In the genomic region with DNA sequence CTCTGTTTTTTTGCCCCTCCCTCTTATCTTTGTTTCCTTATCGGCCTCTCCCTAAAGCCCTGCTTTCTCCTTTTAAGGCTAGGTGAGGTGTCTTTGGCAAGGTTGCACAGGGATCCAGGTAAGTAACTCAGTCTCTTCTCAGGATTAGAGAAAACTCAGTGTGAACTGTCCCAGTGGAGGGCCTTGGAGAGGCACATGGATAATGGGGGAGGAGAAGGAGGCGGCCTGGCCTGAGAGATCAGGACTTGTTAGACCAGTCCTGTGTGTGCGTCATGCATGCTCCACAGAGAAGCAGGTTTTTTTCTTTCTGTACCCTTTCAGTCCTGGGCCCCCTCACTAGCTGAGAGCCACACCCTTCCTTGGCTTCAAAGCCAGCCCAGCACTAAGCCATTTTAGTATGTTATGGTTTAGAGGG, we compare ENCODE assay signal across 9 cellular contexts. TPM values are rescaled to one million over a fixed set of nuclear protein-coding genes. Genes with fewer than 3 reads are reported as not detected.
DNase-seq lines count a peak whose midpoint lies in the region; ATAC-seq, FAIRE-seq and TF ChIP-seq lines count a peak whose summit lies in the region.
"Had no signal": no experiment of that assay in that cellular context is flagged by ENCODE, and none has a peak within 500 bp of the region (broad histone marks: within the 10 kb centered on the region; RNA-seq: fewer than 3 reads in every experiment).

No MANE protein-coding gene starts in this region.

- peak overlapping the region; percentile 58 for H3K4me2 ChIP-seq in keratinocyte (ENCODE audit: control insufficient read depth, extremely low read depth, insufficient read depth, low read depth, low read length)

- H3K27ac ChIP-seq in breast epithelium: peak overlapping the region; percentile 91 to 92
- peak overlapping the region; percentile 85 for H3K27ac ChIP-seq in keratinocyte (ENCODE audit: control insufficient read depth, insufficient read depth, low read length)
- H3K27ac ChIP-seq in skin epidermis: peak overlapping the region in 19 of 21 experiments; percentile 41 to 89 (median 72)

- no peaks in the 10 kb centered on the region for H3K9me3 ChIP-seq in breast epithelium
- no peaks in the 10 kb centered on the region for H3K9me3 ChIP-seq in keratinocyte (ENCODE audit: control insufficient read depth, low read depth, low read length)

- intact Hi-C loops in breast epithelium (cut with DNase I; ENCODE audit: low total_unique reads): no loop called here

- peak; percentile 98 for DNase-seq in HT-29 (ENCODE audit: low spot score)
- peak; percentile 82 to 83 for DNase-seq in breast epithelium (ENCODE audit: low spot score in 2 of 2)
- peak; percentile 67 for DNase-seq in keratinocyte (ENCODE audit: low read depth, low spot score)
- DNase-seq in cerebellar nuclear complex (lab: John Stamatoyannopoulos, UW): no peak
- no peak for DNase-seq in activated CD8-positive, alpha-beta memory T cell treated with anti-CD3 and anti-CD28 coated beads, Interleukin-2, amount 10 ng/mL, durations not matched to agents 7 days and 5 days
- no peak for DNase-seq in 8988T
- no peak for DNase-seq in effector CD8-positive, alpha-beta T cell (lab: John Stamatoyannopoulos, UW)

- H3K9ac ChIP-seq in keratinocyte (ENCODE audit: control insufficient read depth, extremely low read depth, insufficient read depth, low read length): peak overlapping the region; percentile 54

- ATAC-seq in activated CD8-positive, alpha-beta memory T cell treated with anti-CD3 and anti-CD28 coated beads, Interleukin-2, amount 10 ng/mL, durations not matched to agents 7 days and 5 days: no peak

- no peak overlapping the region for H3K27ac Mint-ChIP-seq in activated CD8-positive, alpha-beta memory T cell treated with anti-CD3 and anti-CD28 coated beads, Interleukin-2, amount 10 ng/mL, durations not matched to agents 7 days and 5 days

- H3K4me3 ChIP-seq in breast epithelium: no peak overlapping the region
- H3K4me3 ChIP-seq in keratinocyte (ENCODE audit: control insufficient read depth in 2 of 3, extremely low read depth in 1 of 3, insufficient read depth in 2 of 3, low read depth in 1 of 3, low read length in 3 of 3): peak overlapping the region in 2 of 3 experiments; percentile 23 to 26
- no peak overlapping the region for H3K4me3 ChIP-seq in skin epidermis

- peaks cover 91% of the 10 kb centered on the region for H3K79me2 ChIP-seq in keratinocyte (ENCODE audit: control insufficient read depth, insufficient read depth, low read length)

- H3K9me1 ChIP-seq in keratinocyte (ENCODE audit: control insufficient read depth, extremely low read depth, insufficient read depth, low read length): peaks cover 5% of the 10 kb centered on the region

- FAIRE-seq in keratinocyte (lab: Jason Lieb, UNC): peak; percentile 46
- FAIRE-seq: GM19239 had no signal

- peaks cover 7% of the 10 kb centered on the region for H3K4me1 Mint-ChIP-seq in activated CD8-positive, alpha-beta memory T cell treated with anti-CD3 and anti-CD28 coated beads, Interleukin-2, amount 10 ng/mL, durations not matched to agents 7 days and 5 days

- H3K4me1 ChIP-seq in breast epithelium (peaks cover 16 to 58% of the 10 kb centered on the region in 2 donors), keratinocyte (ENCODE audit: control insufficient read depth, extremely low read depth, insufficient read depth, low read length) (peaks cover 64% of the 10 kb centered on the region)

- peaks cover 1% of the 10 kb centered on the region for H3K36me3 Mint-ChIP-seq in activated CD8-positive, alpha-beta memory T cell treated with anti-CD3 and anti-CD28 coated beads, Interleukin-2, amount 10 ng/mL, durations not matched to agents 7 days and 5 days

- CTCF ChIA-PET in activated CD8-positive, alpha-beta memory T cell treated with anti-CD3 and anti-CD28 coated beads, Interleukin-2, amount 10 ng/mL, durations not matched to agents 7 days and 5 days (lab: Charles Lee): no interaction called here

- no peaks in the 10 kb centered on the region for H3K27me3 Mint-ChIP-seq in activated CD8-positive, alpha-beta memory T cell treated with anti-CD3 and anti-CD28 coated beads, Interleukin-2, amount 10 ng/mL, durations not matched to agents 7 days and 5 days

- H3K36me3 ChIP-seq in breast epithelium: no peaks in the 10 kb centered on the region
- H3K36me3 ChIP-seq in keratinocyte (ENCODE audit: control insufficient read depth in 2 of 2, extremely low read depth in 1 of 2, insufficient read depth in 2 of 2, low read length in 2 of 2): no peaks in the 10 kb centered on the region

- no peak for TF ChIP-seq POLR2A in breast epithelium (IDR thresholded peaks at IDR 0.05)

- dilution Hi-C loops in keratinocyte (cut with MboI; ENCODE audit: extremely low pct_ligation_motif_present, low sequenced_read_pairs): no loop called here

- no peaks in the 10 kb centered on the region for H3K9me3 Mint-ChIP-seq in activated CD8-positive, alpha-beta memory T cell treated with anti-CD3 and anti-CD28 coated beads, Interleukin-2, amount 10 ng/mL, durations not matched to agents 7 days and 5 days (ENCODE audit: low read depth)

- H2AFZ ChIP-seq in keratinocyte (ENCODE audit: control insufficient read depth, low read length): no peak overlapping the region

- H3K4me3 Mint-ChIP-seq in activated CD8-positive, alpha-beta memory T cell treated with anti-CD3 and anti-CD28 coated beads, Interleukin-2, amount 10 ng/mL, durations not matched to agents 7 days and 5 days: no peak overlapping the region

- no peak for TF ChIP-seq CTCF in breast epithelium (IDR thresholded peaks at IDR 0.05)
- no peak for TF ChIP-seq CTCF in keratinocyte (optimal IDR thresholded peaks at IDR 0.05 in 1 of 3, IDR thresholded peaks at IDR 0.05 in 1 of 3, conservative IDR thresholded peaks at IDR 0.05 in 1 of 3; ENCODE audit: extremely low read depth in 1 of 3, insufficient read depth in 2 of 3, low read length in 3 of 3)

- H3K27me3 ChIP-seq in breast epithelium (no peaks in the 10 kb centered on the region), keratinocyte (ENCODE audit: control insufficient read depth, extremely low read depth, insufficient read depth, low read length) (no peaks in the 10 kb centered on the region)

- H4K20me1 ChIP-seq in keratinocyte (ENCODE audit: control insufficient read depth, extremely low read depth, insufficient read depth, low read length): peaks cover 3% of the 10 kb centered on the region

RNA-seq across cellular contexts. Expression of a gene that starts 19.9 kb away (rescaled TPM):
- 134 and 185 TPM in 2 replicates for total RNA-seq in HT-29 (2014; rRNA removed; shearing (Covaris generic))
- total RNA-seq in breast epithelium: 100 to 1,000 TPM in 2 of 3 donors, 10 to 100 TPM in 1; 82.1 to 259 (median 175) TPM
- 125 to 187 TPM (median 144 TPM) in 3 replicates for polyA plus RNA-seq in keratinocyte
- 91.5 TPM for polyA plus RNA-seq in keratinocyte (2011; ENCODE audit: low read depth)
- polyA plus RNA-seq in keratinocyte (2011; cell fraction: cytosol; rRNA removed): 84.0 and 129 TPM in 2 replicates
- polyA plus RNA-seq in keratinocyte (2011; cell fraction: nucleus; rRNA removed): 203 and 221 TPM in 2 replicates
- 98.6 and 103 TPM in 2 replicates for polyA plus RNA-seq in keratinocyte (2012; ENCODE audit: low replicate concordance)
- polyA minus RNA-seq in keratinocyte: 413 to 516 TPM (median 498 TPM) in 3 replicates
- polyA minus RNA-seq in keratinocyte (2011; cell fraction: cytosol; rRNA and poly(A)+ RNA removed): 134 TPM
- 216 and 381 TPM in 2 replicates for polyA minus RNA-seq in keratinocyte (2011; cell fraction: nucleus; rRNA and poly(A)+ RNA removed)
- 1 to 10 TPM; 5.0 to 7.7 TPM for total RNA-seq in activated CD8-positive, alpha-beta memory T cell treated with anti-CD3 and anti-CD28 coated beads, Interleukin-2, amount 10 ng/mL, durations not matched to agents 7 days and 5 days

RNA-seq across cellular contexts. Expression of a gene that starts 29.9 kb away (rescaled TPM):
- not detected in 2 replicates for total RNA-seq in HT-29 (2014; rRNA removed; shearing (Covaris generic))
- not detected for total RNA-seq in breast epithelium
- polyA plus RNA-seq in keratinocyte: not detected in 3 replicates
- not detected for polyA plus RNA-seq in keratinocyte (2011; ENCODE audit: low read depth)
- not detected in 2 replicates for polyA plus RNA-seq in keratinocyte (2011; cell fraction: cytosol; rRNA removed)
- not detected in 2 replicates for polyA plus RNA-seq in keratinocyte (2011; cell fraction: nucleus; rRNA removed)
- 0.17 TPM in 1 of 2 replicates, not detected in the other for polyA plus RNA-seq in keratinocyte (2012; ENCODE audit: low replicate concordance)
- polyA minus RNA-seq in keratinocyte: not detected in 3 replicates
- polyA minus RNA-seq in keratinocyte (2011; cell fraction: cytosol; rRNA and poly(A)+ RNA removed): not detected
- polyA minus RNA-seq in keratinocyte (2011; cell fraction: nucleus; rRNA and poly(A)+ RNA removed): not detected in 2 replicates
- not detected for total RNA-seq in activated CD8-positive, alpha-beta memory T cell treated with anti-CD3 and anti-CD28 coated beads, Interleukin-2, amount 10 ng/mL, durations not matched to agents 7 days and 5 days

RNA-seq across cellular contexts. Expression of a gene that starts 40.2 kb away (rescaled TPM):
- total RNA-seq in HT-29 (2014; rRNA removed; shearing (Covaris generic)): 352 and 413 TPM in 2 replicates
- 100 to 1,000 TPM in 2 of 3 donors, 10 to 100 TPM in 1; 84.3 to 153 (median 153) TPM for total RNA-seq in breast epithelium
- 59.1 to 88.2 TPM (median 76.0 TPM) in 3 replicates for polyA plus RNA-seq in keratinocyte
- 39.6 TPM for polyA plus RNA-seq in keratinocyte (2011; ENCODE audit: low read depth)
- polyA plus RNA-seq in keratinocyte (2011; cell fraction: cytosol; rRNA removed): 48.8 and 72.9 TPM in 2 replicates
- polyA plus RNA-seq in keratinocyte (2011; cell fraction: nucleus; rRNA removed): 35.0 and 38.0 TPM in 2 replicates
- polyA plus RNA-seq in keratinocyte (2012; ENCODE audit: low replicate concordance): 79.8 and 96.0 TPM in 2 replicates
- polyA minus RNA-seq in keratinocyte: 5.1 to 10.0 TPM (median 6.5 TPM) in 3 replicates
- 43.4 TPM for polyA minus RNA-seq in keratinocyte (2011; cell fraction: cytosol; rRNA and poly(A)+ RNA removed)
- 10.6 and 13.4 TPM in 2 replicates for polyA minus RNA-seq in keratinocyte (2011; cell fraction: nucleus; rRNA and poly(A)+ RNA removed)
- total RNA-seq in activated CD8-positive, alpha-beta memory T cell treated with anti-CD3 and anti-CD28 coated beads, Interleukin-2, amount 10 ng/mL, durations not matched to agents 7 days and 5 days: 100 to 1,000 TPM; 114 to 145 TPM

Comparison
In these comparisons a context has a peak if more than half of its experiments do, and no peak if none do; other contexts are left out.
1. DNase-seq: peak in HT-29 (single experiment), breast epithelium (2 of 2) and keratinocyte (single experiment); none in cerebellar nuclear complex (0 of 2), activated CD8-positive, alpha-beta memory T cell treated with anti-CD3 and anti-CD28 coated beads, Interleukin-2, amount 10 ng/mL, durations not matched to agents 7 days and 5 days (single experiment), 8988T (single experiment) and effector CD8-positive, alpha-beta T cell (single experiment).
2. H3K4me3 ChIP-seq: peak in keratinocyte (2 of 3); none in breast epithelium (0 of 3) and skin epidermis (0 of 7).
3. RNA of a gene that starts 19.9 kb away (total RNA-seq): 134 to 185 TPM in HT-29 and 82.1 to 259 TPM in breast epithelium; 5.0 to 7.7 TPM in activated CD8-positive, alpha-beta memory T cell treated with anti-CD3 and anti-CD28 coated beads, Interleukin-2, amount 10 ng/mL, durations not matched to agents 7 days and 5 days; every median in the first group is over 4 times any median in the second.
4. Peak in every context shown above with its lines, with median percentiles within 50 percentile points of each other: H3K27ac ChIP-seq.